ENCODE assay signal across 1 cellular context in genomic region chr9:122810306-122810946, GRCh38.
TF ChIP-seq lines count a peak whose summit lies in the region.

No MANE protein-coding gene starts in this region.

TF ChIP-seq in H1, 55 proteins besides CTCF, POLR2A, EP300 and RAD21:
- TF ChIP-seq BRCA1 (IDR thresholded peaks at IDR 0.05; ENCODE audit: low read depth, low read length), result 0 out of 2 replicates have a peak, but pooled peaks have one; percentile 12
- peak; percentile 85 for TF ChIP-seq YY1 (IDR thresholded peaks at IDR 0.05; ENCODE audit: low read depth, low read length)
- TF ChIP-seq CBX8 (IDR thresholded peaks at IDR 0.05; ENCODE audit: borderline replicate concordance, low read depth, low read length), result no peak
